In the genomic region with DNA sequence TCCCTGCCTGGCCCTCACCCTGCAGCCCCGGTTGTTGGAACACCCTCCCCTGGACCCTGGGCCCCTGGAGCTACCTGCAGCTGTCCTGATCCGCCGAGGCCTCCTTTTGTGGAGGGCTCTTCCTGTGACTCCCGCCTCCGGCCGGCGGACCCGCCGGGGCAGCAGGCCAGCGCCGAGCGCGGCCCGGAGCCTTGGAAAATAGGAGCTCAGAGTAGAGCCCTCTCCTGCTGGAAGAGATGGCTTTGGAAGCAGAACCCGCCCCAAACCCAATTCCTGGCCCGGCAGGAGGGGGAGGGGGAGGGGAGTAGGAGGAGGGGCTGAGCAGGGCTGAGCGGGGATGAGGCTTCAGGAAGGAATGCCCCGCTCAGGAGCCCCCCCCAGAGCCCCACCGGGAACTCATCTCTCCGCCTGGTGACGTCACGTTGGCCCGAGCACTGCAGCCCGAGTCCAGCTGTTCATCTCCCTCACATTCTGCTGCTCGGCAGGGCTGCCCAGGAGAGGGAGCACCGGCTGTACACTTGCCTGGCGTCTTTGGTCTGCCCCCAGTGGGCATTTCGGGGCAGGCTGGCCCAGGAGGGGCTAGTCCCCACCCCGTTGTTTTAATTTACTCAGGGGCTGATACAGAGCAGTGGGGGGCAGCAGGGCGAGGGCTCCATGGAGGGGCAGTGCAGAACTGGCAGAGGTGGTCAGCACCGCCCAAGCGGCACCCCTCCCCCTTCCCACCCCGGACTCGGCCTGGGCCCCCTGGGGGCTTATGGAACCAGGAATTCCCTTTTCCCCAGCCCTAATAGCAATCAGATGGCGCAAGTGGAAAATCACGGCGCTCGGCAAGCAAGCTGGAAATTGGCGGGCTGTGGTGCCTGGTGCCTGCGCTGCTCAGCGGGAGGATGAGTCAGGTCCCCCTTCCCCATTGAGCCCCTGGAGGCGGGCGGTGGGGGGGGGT, we compare ENCODE assay signal across 9 cellular contexts. TPM values are rescaled to one million over a fixed set of nuclear protein-coding genes. Genes with fewer than 3 reads are reported as not detected.
DNase-seq lines count a peak whose midpoint lies in the region; ATAC-seq and TF ChIP-seq lines count a peak whose summit lies in the region.
"Had no signal": no experiment of that assay in that cellular context is flagged by ENCODE, and none has a peak within 500 bp of the region (broad histone marks: within the 10 kb centered on the region; RNA-seq: fewer than 3 reads in every experiment).

A gene with protein sequence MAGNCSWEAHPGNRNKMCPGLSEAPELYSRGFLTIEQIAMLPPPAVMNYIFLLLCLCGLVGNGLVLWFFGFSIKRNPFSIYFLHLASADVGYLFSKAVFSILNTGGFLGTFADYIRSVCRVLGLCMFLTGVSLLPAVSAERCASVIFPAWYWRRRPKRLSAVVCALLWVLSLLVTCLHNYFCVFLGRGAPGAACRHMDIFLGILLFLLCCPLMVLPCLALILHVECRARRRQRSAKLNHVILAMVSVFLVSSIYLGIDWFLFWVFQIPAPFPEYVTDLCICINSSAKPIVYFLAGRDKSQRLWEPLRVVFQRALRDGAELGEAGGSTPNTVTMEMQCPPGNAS (minus strand): TSS at position 238 of the 943 bp plus-strand sequence. CDS start 3,345 bp downstream, outside the sequence.

- H3K9me3 Mint-ChIP-seq in activated CD4-positive, alpha-beta T cell treated with anti-CD3 and anti-CD28 coated beads, Interleukin-2, amount 10 ng/mL, durations not matched to agents 24 days and 14 days = no peaks in the 10 kb centered on the region

- H3K4me3 Mint-ChIP-seq in activated CD4-positive, alpha-beta T cell treated with anti-CD3 and anti-CD28 coated beads, Interleukin-2, amount 10 ng/mL, durations not matched to agents 24 days and 14 days = no peak within 1 kb of the TSS

- TF ChIP-seq CTCF in HCT116 (IDR thresholded peaks at IDR 0.05 in 2 of 3, conservative IDR thresholded peaks at IDR 0.05 in 1 of 3; ENCODE audit: borderline replicate concordance in 1 of 3, insufficient read depth in 1 of 3, low read depth in 2 of 3, low read length in 2 of 3) (peak in 2 of 3 experiments; percentile 49 to 51; a peak in 5 of 6 replicates), smooth muscle cell (IDR thresholded peaks at IDR 0.05; ENCODE audit: borderline replicate concordance, insufficient read depth, poor library complexity, severe bottlenecking) (peak; percentile 23)

- H3K4me1 Mint-ChIP-seq in activated CD4-positive, alpha-beta T cell treated with anti-CD3 and anti-CD28 coated beads, Interleukin-2, amount 10 ng/mL, durations not matched to agents 24 days and 14 days = no peaks in the 10 kb centered on the region

- H3K27me3 ChIP-seq in HCT116 (ENCODE audit: insufficient read depth, low read length) = no peaks in the 10 kb centered on the region
- no peaks in the 10 kb centered on the region for H3K27me3 ChIP-seq in smooth muscle cell (ENCODE audit: low read depth)
- H3K27me3 ChIP-seq in effector memory CD4-positive, alpha-beta T cell (replicated peaks; ENCODE audit: control insufficient read depth, insufficient read depth, low read length, poor library complexity, severe bottlenecking) = peaks cover 28% of the 10 kb centered on the region

- ATAC-seq in HCT116 (no peak), GM21528 (IDR thresholded peaks at IDR 0.05; ENCODE audit: low FRiP score, unreplicated experiment) (no peak)

- 4% methylated on average over 34 of the region's 43 CpGs for WGBS in smooth muscle cell (ENCODE audit: low lambda C conversion rate)

- TF ChIP-seq POLR2A in HCT116 (IDR thresholded peaks at IDR 0.05; ENCODE audit: borderline replicate concordance, extremely low read depth, insufficient read depth, insufficient read length) = no peak

- H3K4me3 ChIP-seq in HCT116 (replicated peaks in 1 of 2; ENCODE audit: low read depth in 1 of 2, low read length in 2 of 2) = no peak within 1 kb of the TSS
- H3K4me3 ChIP-seq in iPS-18c (ENCODE audit: insufficient read depth, low read depth, low read length) = peak within 1 kb of the TSS; percentile 51
- H3K4me3 ChIP-seq in smooth muscle cell = peak within 1 kb of the TSS; percentile 52
- H3K4me3 ChIP-seq in effector memory CD4-positive, alpha-beta T cell (ENCODE audit: insufficient read depth, low read depth, low read length, poor library complexity, severe bottlenecking) = no peak within 1 kb of the TSS

- H3K4me1 ChIP-seq in HCT116 (ENCODE audit: control insufficient read depth in 1 of 2, insufficient read depth in 2 of 2, low read length in 2 of 2) (peaks cover 31 to 36% of the 10 kb centered on the region in 2 experiments), smooth muscle cell (ENCODE audit: low read depth) (peaks cover 47% of the 10 kb centered on the region)
- peaks cover 18% of the 10 kb centered on the region for H3K4me1 ChIP-seq in effector memory CD4-positive, alpha-beta T cell (ENCODE audit: control insufficient read depth, insufficient read depth, low read length, poor library complexity, severe bottlenecking)

- no peak within 1 kb of the TSS for H3K27ac Mint-ChIP-seq in activated CD4-positive, alpha-beta T cell treated with anti-CD3 and anti-CD28 coated beads, Interleukin-2, amount 10 ng/mL, durations not matched to agents 24 days and 14 days

- H3K9me3 ChIP-seq in HCT116 (ENCODE audit: control insufficient read depth in 1 of 2, insufficient read depth in 1 of 2, low read depth in 1 of 2, low read length in 2 of 2) (no peaks in the 10 kb centered on the region), iPS-18c (ENCODE audit: control insufficient read depth, insufficient read depth, low read length) (peaks cover 6% of the 10 kb centered on the region), smooth muscle cell (replicated peaks; ENCODE audit: low read depth) (no peaks in the 10 kb centered on the region)
- no peaks in the 10 kb centered on the region for H3K9me3 ChIP-seq in effector memory CD4-positive, alpha-beta T cell (ENCODE audit: control insufficient read depth, low read length)
- H3K9me3 ChIP-seq: neutrophil had no signal

- H3K36me3 ChIP-seq in HCT116 (ENCODE audit: control insufficient read depth in 1 of 2, insufficient read depth in 2 of 2, low read length in 2 of 2) = no peaks in the 10 kb centered on the region
- no peaks in the 10 kb centered on the region for H3K36me3 ChIP-seq in smooth muscle cell (ENCODE audit: low read depth)
- no peaks in the 10 kb centered on the region for H3K36me3 ChIP-seq in effector memory CD4-positive, alpha-beta T cell (ENCODE audit: control insufficient read depth, insufficient read depth, low read length)
- H3K36me3 ChIP-seq: neutrophil had no signal

- intact Hi-C loops in HCT116 (cut with micrococcal nuclease) = no loop called here
- intact Hi-C loops in activated CD4-positive, alpha-beta T cell treated with anti-CD3 and anti-CD28 coated beads, Interleukin-2, amount 10 ng/mL, durations not matched to agents 24 days and 14 days (cut with micrococcal nuclease) = no loop called here

- no peak for TF ChIP-seq RAD21 in HCT116 (IDR thresholded peaks at IDR 0.05; ENCODE audit: low read depth)

- peaks cover 28% of the 10 kb centered on the region for H3K27me3 Mint-ChIP-seq in activated CD4-positive, alpha-beta T cell treated with anti-CD3 and anti-CD28 coated beads, Interleukin-2, amount 10 ng/mL, durations not matched to agents 24 days and 14 days

- H3K9ac ChIP-seq in HCT116 (ENCODE audit: low read length) = no peak within 1 kb of the TSS
- H3K9ac ChIP-seq in smooth muscle cell (ENCODE audit: low read depth) = peak within 1 kb of the TSS; percentile 18

- BruUV-seq in HCT116 (replicated peaks; lab: Mats Ljungman, UMichigan) = no TSS peak

- H3F3A ChIP-seq in smooth muscle cell (ENCODE audit: low read depth) = peaks cover 23% of the 10 kb centered on the region

- no peak for DNase-seq in HCT116 (ENCODE audit: low read depth, low spot score)
- DNase-seq in astrocyte of the hippocampus (ENCODE audit: low read depth, low spot score) = peak; percentile 77
- DNase-seq in smooth muscle cell (lab: John Stamatoyannopoulos, UW; ENCODE audit: unreplicated experiment) = peak; percentile 64
- DNase-seq in activated CD4-positive, alpha-beta T cell treated with anti-CD3 and anti-CD28 coated beads, Interleukin-2, amount 10 ng/mL, durations not matched to agents 24 days and 14 days = no peak
- no peak for DNase-seq in NAMALWA (ENCODE audit: low spot score)
- DNase-seq in effector memory CD4-positive, alpha-beta T cell = no peak

- no peak within 1 kb of the TSS for H2AFZ ChIP-seq in HCT116 (ENCODE audit: low read depth, low read length, poor library complexity, severe bottlenecking)
- peak within 1 kb of the TSS; percentile 80 for H2AFZ ChIP-seq in smooth muscle cell (ENCODE audit: low read depth)

- RAD21 ChIA-PET in HCT116 (lab: Charles Lee; ENCODE audit: low non-redundant PET in 1 of 2, low total read pairs in 2 of 2, uncharacterized antibody in 2 of 2, unreplicated experiment in 2 of 2) = no interaction called here

- H3K4me2 ChIP-seq in HCT116 (ENCODE audit: low read length) (no peak within 1 kb of the TSS), smooth muscle cell (peak within 1 kb of the TSS; percentile 87)

- CTCF ChIA-PET in HCT116 (lab: Charles Lee) = no interaction called here

- no peaks in the 10 kb centered on the region for H3K36me3 Mint-ChIP-seq in activated CD4-positive, alpha-beta T cell treated with anti-CD3 and anti-CD28 coated beads, Interleukin-2, amount 10 ng/mL, durations not matched to agents 24 days and 14 days (ENCODE audit: low read depth)

- H3K79me2 ChIP-seq in HCT116 (ENCODE audit: insufficient read depth, low read length) = no peaks in the 10 kb centered on the region
- H3K79me2 ChIP-seq in smooth muscle cell (ENCODE audit: low read depth) = no peaks in the 10 kb centered on the region

- H3K27ac ChIP-seq in HCT116 (ENCODE audit: low read depth, low read length) (no peak within 1 kb of the TSS; the same call in 1 of the 2 replicates), smooth muscle cell (ENCODE audit: low read depth) (peak within 1 kb of the TSS; percentile 71)
- no peak within 1 kb of the TSS for H3K27ac ChIP-seq in effector memory CD4-positive, alpha-beta T cell (ENCODE audit: insufficient read depth, low read length, poor library complexity, severe bottlenecking)
- H3K27ac ChIP-seq: neutrophil had no signal

- POLR2A ChIA-PET in HCT116 (lab: Charles Lee) = no interaction called here

- H3K9me2 ChIP-seq in HCT116 (ENCODE audit: insufficient read depth) = no peaks in the 10 kb centered on the region

- H4K20me1 ChIP-seq in HCT116 (ENCODE audit: insufficient read depth) = no peaks in the 10 kb centered on the region
- no peaks in the 10 kb centered on the region for H4K20me1 ChIP-seq in smooth muscle cell (ENCODE audit: low read depth)

TF ChIP-seq in HCT116, 20 proteins besides CTCF, POLR2A, EP300 and RAD21:
- TF ChIP-seq SP1 (IDR thresholded peaks at IDR 0.05; ENCODE audit: low read depth) (no peak), CEBPB (IDR thresholded peaks at IDR 0.05; ENCODE audit: low read depth) (no peak), EGR1 (IDR thresholded peaks at IDR 0.05; ENCODE audit: low read depth) (no peak), ZNF274 (IDR thresholded peaks at IDR 0.05; ENCODE audit: low read depth, low read length) (no peak)
TF ChIP-seq in HCT116: peak in this region for 0.

RNA-seq across cellular contexts. Expression of the gene that starts here (rescaled TPM):
- 0.76 TPM for total RNA-seq in HCT116 (2021; ENCODE audit: unreplicated experiment)
- 0.41 and 0.52 TPM in 2 replicates for polyA plus RNA-seq in HCT116 (2012)
- 6.7 and 6.8 TPM in 2 replicates for total RNA-seq in smooth muscle cell
- polyA plus RNA-seq in smooth muscle cell = 17.2 and 20.1 TPM in 2 replicates
- not detected in 2 replicates for total RNA-seq in activated CD4-positive, alpha-beta T cell treated with anti-CD3 and anti-CD28 coated beads, Interleukin-2, amount 10 ng/mL, durations not matched to agents 24 days and 14 days

Comparison
In these comparisons a context has a peak if more than half of its experiments do, and no peak if none do; other contexts are left out.
1. DNase-seq: peak in astrocyte of the hippocampus (single experiment) and smooth muscle cell (single experiment); none in HCT116 (single experiment), activated CD4-positive, alpha-beta T cell treated with anti-CD3 and anti-CD28 coated beads, Interleukin-2, amount 10 ng/mL, durations not matched to agents 24 days and 14 days (single experiment), NAMALWA (single experiment) and effector memory CD4-positive, alpha-beta T cell (0 of 3).
2. H3K4me3 ChIP-seq: peak in iPS-18c (single experiment) and smooth muscle cell (single experiment); none in HCT116 (0 of 2) and effector memory CD4-positive, alpha-beta T cell (single experiment).